ENCODE assay signal across 23 cellular contexts in the genomic region with DNA sequence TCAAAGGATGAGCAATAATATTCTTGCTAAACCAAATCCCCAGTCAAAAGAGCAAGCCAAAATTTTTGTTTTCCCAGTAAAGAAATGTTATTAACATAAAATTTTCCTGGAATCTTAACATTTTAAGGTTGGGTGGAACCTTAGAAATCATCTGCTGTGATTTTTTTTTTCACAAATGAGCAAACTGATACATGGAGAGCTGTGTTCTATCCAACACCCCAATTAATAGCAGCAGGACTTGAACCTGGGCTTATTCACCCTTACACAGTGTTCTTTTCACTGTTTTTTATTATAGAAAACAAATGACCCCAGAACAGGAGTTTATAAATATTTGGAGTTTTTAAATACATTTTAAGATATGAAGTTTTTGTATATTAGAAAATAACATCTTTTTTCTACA.
"Had no signal": no experiment of that assay in that cellular context is flagged by ENCODE, and none has a peak within 500 bp of the region (broad histone marks: within the 10 kb centered on the region; RNA-seq: fewer than 3 reads in every experiment).

No MANE protein-coding gene starts in this region.

- ATAC-seq: effector memory CD8-positive, alpha-beta T cell; esophagus mucosa; foreskin keratinocyte; gastrocnemius medialis; heart left ventricle; heart right ventricle had no signal

- H3K27me3 ChIP-seq: colonic mucosa, dorsolateral prefrontal cortex, esophagus muscularis mucosa, esophagus squamous epithelium, foreskin keratinocyte, gastrocnemius medialis, heart left ventricle, heart right ventricle had no signal

- H3K36me3 ChIP-seq: colonic mucosa, esophagus muscularis mucosa, esophagus squamous epithelium, gastrocnemius medialis, heart left ventricle, heart right ventricle had no signal

- H3K4me1 ChIP-seq: colonic mucosa, esophagus muscularis mucosa, esophagus squamous epithelium, foreskin keratinocyte, gastrocnemius medialis, heart left ventricle, heart right ventricle had no signal

- DNase-seq: colonic mucosa; cortex of kidney; dermis blood vessel endothelial cell; dorsolateral prefrontal cortex; effector CD4-positive, alpha-beta T cell; effector CD8-positive, alpha-beta T cell; effector memory CD4-positive, alpha-beta T cell; effector memory CD8-positive, alpha-beta T cell; endodermal cell; erythroblast; esophagus squamous epithelium; foreskin fibroblast; foreskin keratinocyte; foreskin melanocyte; gastrocnemius medialis; glutamatergic neuron; head of caudate nucleus; heart left ventricle; heart right ventricle had no signal

- H3K9me3 ChIP-seq: colonic mucosa had no signal

- H3K4me3 ChIP-seq: colonic mucosa, coronary artery, dorsolateral prefrontal cortex, esophagus muscularis mucosa, esophagus squamous epithelium, gastrocnemius medialis, heart left ventricle, heart right ventricle had no signal

- H3K27ac ChIP-seq: colonic mucosa, coronary artery, dorsolateral prefrontal cortex, epithelial cell of prostate, esophagus squamous epithelium, foreskin keratinocyte, gastrocnemius medialis, heart left ventricle, heart right ventricle had no signal
